In the genomic region with DNA sequence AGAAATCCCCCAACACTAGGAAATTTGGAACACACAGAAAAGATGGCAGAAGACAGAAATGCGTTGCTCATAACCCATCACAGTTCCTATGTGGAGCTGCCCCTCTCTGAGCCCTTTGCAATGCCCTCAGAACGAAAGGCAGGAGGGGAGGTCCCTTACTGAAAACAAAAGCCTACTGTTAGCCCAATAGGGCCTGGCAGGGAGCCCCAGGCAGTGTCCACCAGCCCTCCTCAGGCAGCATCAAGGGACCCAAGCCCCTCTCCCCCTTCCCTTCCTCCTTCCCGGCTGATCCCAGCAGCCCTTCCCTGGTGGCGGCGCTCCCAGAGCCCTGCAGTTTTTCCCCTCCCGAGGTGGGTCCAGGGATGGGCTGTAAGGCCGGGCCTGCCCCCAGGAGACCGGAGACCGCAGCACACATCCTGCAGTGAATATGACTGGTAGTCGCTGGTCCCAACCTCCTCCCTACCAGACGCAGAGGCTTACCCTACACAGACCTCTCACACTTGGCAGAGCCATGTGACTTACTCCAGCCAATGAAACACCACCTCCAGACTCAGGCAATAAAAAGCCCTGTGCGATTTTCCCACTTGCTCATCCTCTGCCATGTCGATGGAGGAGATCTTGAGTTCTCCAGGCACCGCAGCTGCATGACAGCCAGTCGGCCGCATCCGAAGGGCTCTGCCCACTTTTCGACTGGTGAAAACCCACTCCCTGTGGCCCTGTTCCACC, we compare ENCODE assay signal across 8 cellular contexts. TPM values are rescaled to one million over a fixed set of nuclear protein-coding genes. Genes with fewer than 3 reads are reported as not detected.
DNase-seq lines count a peak whose midpoint lies in the region; ATAC-seq and TF ChIP-seq lines count a peak whose summit lies in the region.

No MANE protein-coding gene starts in this region.

- POLR2A ChIA-PET in activated B cell treated with CpG ODN at 0.5 μM for 24 hours (lab: Charles Lee), result interaction anchor here (1.6 to 14.8 kb wide), 3 partner anchors 10 to 44 kb away, joined by 9 to 534 read pairs (median 17); a partner anchor contains a TSS

- no peaks in the 10 kb centered on the region for H3K9me3 Mint-ChIP-seq in activated B cell treated with CpG ODN at 0.5 μM for 24 hours

- H3K36me3 Mint-ChIP-seq in activated B cell treated with CpG ODN at 0.5 μM for 24 hours (ENCODE audit: low read depth), result no peaks in the 10 kb centered on the region

- peak; percentile 63 for ATAC-seq in GM19043 (IDR thresholded peaks at IDR 0.05; ENCODE audit: low read depth, unreplicated experiment)
- peak; percentile 54 for ATAC-seq in HG02981 (IDR thresholded peaks at IDR 0.05; ENCODE audit: unreplicated experiment)
- ATAC-seq in activated B cell treated with CpG ODN at 0.5 μM for 24 hours (ENCODE audit: low read depth), result peak; percentile 73
- peak; percentile 82 for ATAC-seq in stimulated activated naive CD8-positive, alpha-beta T cell treated with anti-CD3 and anti-CD28 coated beads, Interleukin-15, Interleukin-2, amounts not matched to agents 100 U/mL and 50 U/mL, for 24 hours

- H3K4me3 Mint-ChIP-seq in activated B cell treated with CpG ODN at 0.5 μM for 24 hours, result peak overlapping the region; percentile 65

- H3K27me3 Mint-ChIP-seq in activated B cell treated with CpG ODN at 0.5 μM for 24 hours, result no peaks in the 10 kb centered on the region

- DNase-seq in activated B cell treated with CpG ODN at 0.5 μM for 24 hours (peak; percentile 43), globus pallidus (ENCODE audit: low spot score) (peak; percentile 91), mucosa of gallbladder (ENCODE audit: low spot score) (no peak), dermis blood vessel endothelial cell (no peak), AG20443 (ENCODE audit: low spot score) (no peak)
- DNase-seq in stimulated activated naive CD8-positive, alpha-beta T cell treated with anti-CD3 and anti-CD28 coated beads, Interleukin-15, Interleukin-2, amounts not matched to agents 100 U/mL and 50 U/mL, for 24 hours, result peak; percentile 81

- peaks cover 55% of the 10 kb centered on the region for H3K4me1 Mint-ChIP-seq in activated B cell treated with CpG ODN at 0.5 μM for 24 hours

- peak overlapping the region; percentile 95 for H3K27ac Mint-ChIP-seq in activated B cell treated with CpG ODN at 0.5 μM for 24 hours

- no peak for TF ChIP-seq CTCF in activated B cell treated with CpG ODN at 0.5 μM for 24 hours (IDR thresholded peaks at IDR 0.05)

- intact Hi-C loops in activated B cell treated with CpG ODN at 0.5 μM for 24 hours (cut with micrococcal nuclease), result loop anchor here (1.0 kb wide), 2 partner anchors 10 to 18 kb away; no protein-coding TSS in a partner anchor

- CTCF ChIA-PET in activated B cell treated with CpG ODN at 0.5 μM for 24 hours (lab: Charles Lee), result interaction anchor here (1.0 to 2.7 kb wide), 5 partner anchors 10 to 69 kb away, joined by 3 to 22 read pairs (median 13); a partner anchor contains a TSS

RNA-seq across cellular contexts. Expression of a gene that starts 19.4 kb away (rescaled TPM):
- total RNA-seq in activated B cell treated with CpG ODN at 0.5 μM for 24 hours, result 118 and 122 TPM in 2 replicates
- total RNA-seq in mucosa of gallbladder, result 11.3 TPM
- total RNA-seq in dermis blood vessel endothelial cell, result 0.34 and 0.98 TPM in 2 replicates

RNA-seq across cellular contexts. Expression of a gene that starts 26.3 kb away (rescaled TPM):
- 1.0 and 1.6 TPM in 2 replicates for total RNA-seq in activated B cell treated with CpG ODN at 0.5 μM for 24 hours
- not detected for total RNA-seq in mucosa of gallbladder
- not detected in 2 replicates for total RNA-seq in dermis blood vessel endothelial cell

RNA-seq across cellular contexts. Expression of a gene that starts 44.0 kb away (rescaled TPM):
- total RNA-seq in activated B cell treated with CpG ODN at 0.5 μM for 24 hours (148 and 158 TPM in 2 replicates), mucosa of gallbladder (117 TPM), dermis blood vessel endothelial cell (284 and 301 TPM in 2 replicates)

RNA-seq across cellular contexts. Expression of a gene that starts 48.3 kb away (rescaled TPM):
- total RNA-seq in activated B cell treated with CpG ODN at 0.5 μM for 24 hours, result 0.11 and 0.37 TPM in 2 replicates
- 0.95 TPM for total RNA-seq in mucosa of gallbladder
- total RNA-seq in dermis blood vessel endothelial cell, result 0.05 and 0.17 TPM in 2 replicates

Comparison
In these comparisons a context has a peak if more than half of its experiments do, and no peak if none do; other contexts are left out.
1. DNase-seq: peak in activated B cell treated with CpG ODN at 0.5 μM for 24 hours (single experiment), globus pallidus (single experiment) and stimulated activated naive CD8-positive, alpha-beta T cell treated with anti-CD3 and anti-CD28 coated beads, Interleukin-15, Interleukin-2, amounts not matched to agents 100 U/mL and 50 U/mL, for 24 hours (single experiment); none in mucosa of gallbladder (single experiment), dermis blood vessel endothelial cell (single experiment) and AG20443 (single experiment).
2. Peak in every context shown above with its lines, with median percentiles within 50 percentile points of each other: ATAC-seq.